Comparison of ENCODE assay signal across 32 cellular contexts in the genomic region with DNA sequence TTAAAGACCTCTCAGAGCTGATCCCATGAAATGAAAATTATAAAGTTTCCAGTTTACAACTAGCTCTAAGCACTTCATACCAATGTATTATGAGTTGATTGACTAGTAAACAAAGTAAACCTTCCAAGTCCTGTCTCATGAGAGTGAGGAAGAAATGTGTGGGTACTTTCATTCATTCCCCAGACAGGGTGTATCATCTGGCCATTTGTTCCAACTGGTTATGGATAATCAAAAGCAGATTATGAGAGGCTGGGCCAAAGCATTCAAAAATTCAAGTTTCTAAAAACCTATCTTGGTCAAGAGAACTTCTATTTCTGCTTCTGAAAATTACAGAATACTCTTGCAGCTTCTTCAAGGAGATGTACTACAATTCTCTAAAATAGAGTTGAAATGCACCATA.
"Had no signal": no experiment of that assay in that cellular context is flagged by ENCODE, and none has a peak within 500 bp of the region (broad histone marks: within the 10 kb centered on the region; RNA-seq: fewer than 3 reads in every experiment).

No MANE protein-coding gene starts in this region.

- H3K9me3 ChIP-seq: adrenal gland, body of pancreas, breast epithelium had no signal

- H3K4me1 ChIP-seq: body of pancreas had no signal

- H3K36me3 ChIP-seq: adrenal gland, brain microvascular endothelial cell, breast epithelium had no signal

- H3K27me3 ChIP-seq: adrenal gland, body of pancreas, brain microvascular endothelial cell, breast epithelium had no signal

- H3K27ac ChIP-seq: adrenal gland, body of pancreas, brain microvascular endothelial cell, breast epithelium, VCaP had no signal

- H3K4me3 ChIP-seq: adrenal gland, body of pancreas, breast epithelium had no signal

- ATAC-seq: activated CD8-positive, alpha-beta T cell treated with anti-CD3 and anti-CD28 coated beads for 36 hours; activated naive CD4-positive, alpha-beta T cell treated with anti-CD3 and anti-CD28 coated beads, Interleukin-2, amount 50 U/mL, for 72 hours; activated T-cell treated with anti-CD3 and anti-CD28 coated beads, Interleukin-2, amount 50 U/mL, for 4 hours; activated T-cell treated with anti-CD3 and anti-CD28 coated beads, Interleukin-2, amount 50 U/mL, for 72 hours; activated T-helper 17 cell treated with anti-CD3 and anti-CD28 coated beads, Interleukin-2, amount 50 U/mL, for 72 hours; body of pancreas had no signal

- DNase-seq: activated B cell treated with CpG ODN at 0.5 μM for 24 hours; activated CD4-positive, alpha-beta memory T cell treated with anti-CD3 and anti-CD28 coated beads for 36 hours; activated CD4-positive, alpha-beta T cell treated with anti-CD3 and anti-CD28 coated beads for 4 hours; activated CD4-positive, alpha-beta T cell treated with anti-CD3 and anti-CD28 coated beads, Interleukin-2, amount 10 ng/mL, durations not matched to agents 24 days and 14 days; activated CD4-positive, alpha-beta T cell treated with anti-CD3 and anti-CD28 coated beads, Interleukin-2, amount 50 U/mL, for 1 hour; activated CD4-positive, alpha-beta T cell treated with anti-CD3 and anti-CD28 coated beads, Interleukin-2, amount 50 U/mL, for 4 hours; activated CD4-positive, CD25-positive, alpha-beta regulatory T cell treated with anti-CD3 and anti-CD28 coated beads, Interleukin-2, amount 50 U/mL, for 72 hours; activated CD8-positive, alpha-beta memory T cell treated with anti-CD3 and anti-CD28 coated beads, Interleukin-2, amount 50 U/mL, for 4 hours; activated CD8-positive, alpha-beta T cell treated with anti-CD3 and anti-CD28 coated beads for 36 hours; activated effector memory CD4-positive, alpha-beta T cell treated with anti-CD3 and anti-CD28 coated beads, Interleukin-2, amount 50 U/mL, for 16 hours; activated gamma-delta T cell treated with Interleukin-2 at 50 U/mL for 16 hours; activated naive CD4-positive, alpha-beta T cell; activated naive CD4-positive, alpha-beta T cell treated with anti-CD3 and anti-CD28 coated beads for 36 hours; activated naive CD4-positive, alpha-beta T cell treated with anti-CD3 and anti-CD28 coated beads, Interleukin-2, amount 50 U/mL, for 16 hours; activated naive CD8-positive, alpha-beta T cell treated with anti-CD3 and anti-CD28 coated beads for 36 hours; activated T-cell treated with anti-CD3 and anti-CD28 coated beads for 4 hours; activated T-cell treated with anti-CD3 and anti-CD28 coated beads, Interleukin-2, amount 50 U/mL, for 1 hour; activated T-cell treated with anti-CD3 and anti-CD28 coated beads, Interleukin-2, amount 50 U/mL, for 4 hours; activated T-cell treated with anti-CD3 and anti-CD28 coated beads, Interleukin-2, amount 50 U/mL, for 72 hours; adrenal gland; amniotic stem cell; aorta; body of pancreas; brain microvascular endothelial cell; central memory CD4-positive, alpha-beta T cell; T-helper 1 cell; T-helper 2 cell; T-helper 9 cell had no signal
